In the genomic region with DNA sequence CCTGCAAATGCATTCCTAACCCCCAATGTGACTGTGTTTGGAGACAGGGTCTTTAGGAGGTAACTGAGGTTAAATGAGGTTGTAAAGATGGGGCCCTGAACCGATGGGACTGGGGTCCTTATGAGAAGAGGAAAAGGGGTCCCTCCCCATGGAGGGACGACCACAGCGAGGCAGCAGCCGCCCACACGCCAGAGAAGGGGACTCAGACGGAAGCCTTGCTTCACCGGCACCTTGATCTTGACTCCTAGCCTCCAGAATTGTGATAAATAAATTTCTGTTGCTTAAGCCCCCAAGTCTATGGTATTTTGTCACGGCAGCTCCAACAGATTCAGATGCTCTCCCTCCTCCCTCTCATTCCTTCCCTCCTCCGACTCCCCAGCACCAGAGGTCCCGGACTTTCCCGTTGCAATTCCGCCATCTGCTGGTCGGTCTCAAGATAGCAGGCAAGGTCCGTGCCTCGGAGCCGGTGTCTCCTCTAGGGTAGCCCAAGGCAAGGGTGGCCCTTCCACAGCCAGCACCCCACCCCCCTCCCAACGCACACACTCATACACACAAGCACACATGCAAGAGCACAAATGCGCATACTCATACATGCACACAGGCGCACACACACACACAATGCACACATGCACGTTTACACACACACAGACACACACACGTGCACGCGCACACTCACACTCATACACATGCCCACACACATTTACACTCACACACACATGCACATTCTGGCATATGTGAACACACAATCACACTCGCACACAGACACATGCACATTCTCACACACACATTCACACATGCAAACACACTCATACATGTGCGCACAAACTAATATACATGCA, we compare ENCODE assay signal across 9 cellular contexts. TPM values are rescaled to one million over a fixed set of nuclear protein-coding genes. Genes with fewer than 3 reads are reported as not detected.
DNase-seq lines count a peak whose midpoint lies in the region; ATAC-seq and TF ChIP-seq lines count a peak whose summit lies in the region.
"Had no signal": no experiment of that assay in that cellular context is flagged by ENCODE, and none has a peak within 500 bp of the region (broad histone marks: within the 10 kb centered on the region; RNA-seq: fewer than 3 reads in every experiment).

No MANE protein-coding gene starts in this region.

- H3K36me3 ChIP-seq in RWPE2 (ENCODE audit: low read depth) (no peaks in the 10 kb centered on the region), gastrocnemius medialis (no peaks in the 10 kb centered on the region)

- TF ChIP-seq CTCF in RWPE2 (IDR thresholded peaks at IDR 0.05; ENCODE audit: poor library complexity, severe bottlenecking) (peak; percentile 83), gastrocnemius medialis (IDR thresholded peaks at IDR 0.05 in 4 of 5, conservative IDR thresholded peaks at IDR 0.05 in 1 of 5) (peak; percentile 43 to 80 (median 67))

- H3K4me3 ChIP-seq in RWPE2 (ENCODE audit: severe bottlenecking), result no peak overlapping the region
- H3K4me3 ChIP-seq in gastrocnemius medialis, result no peak overlapping the region

- H3K27ac ChIP-seq in RWPE2 (ENCODE audit: poor library complexity, severe bottlenecking) (no peak overlapping the region), gastrocnemius medialis (no peak overlapping the region)

- H3K4me1 ChIP-seq in RWPE2 (ENCODE audit: insufficient read depth, poor library complexity, severe bottlenecking) (no peaks in the 10 kb centered on the region), gastrocnemius medialis (no peaks in the 10 kb centered on the region)

- H3K9me3 ChIP-seq in RWPE2 (ENCODE audit: severe bottlenecking) (no peaks in the 10 kb centered on the region), gastrocnemius medialis (no peaks in the 10 kb centered on the region)

- DNase-seq in GM03348 (ENCODE audit: low spot score) (peak; percentile 89), RWPE2 (ENCODE audit: low spot score) (no peak), anterior cingulate cortex (lab: John Stamatoyannopoulos, UW) (peak in 55 of 58 donors; percentile 1 to 85 (median 38)), hepatic stellate cell (ENCODE audit: low spot score) (peak; percentile 66), gastrocnemius medialis (peak; percentile 17 to 27)

- H3K27me3 ChIP-seq in RWPE2 (ENCODE audit: insufficient read depth, poor library complexity, severe bottlenecking) (no peaks in the 10 kb centered on the region), gastrocnemius medialis (peaks cover 4 to 25% (median 19%) of the 10 kb centered on the region in 3 donors)

- ATAC-seq in HG03103 (IDR thresholded peaks at IDR 0.05; ENCODE audit: low read depth, unreplicated experiment) (peak; percentile 48), RWPE2 (ENCODE audit: low read depth) (peak; percentile 50; the same call in 2 of the 3 replicates), gastrocnemius medialis (peak in 1 of 2 donors; percentile 58), GM21576 (IDR thresholded peaks at IDR 0.05; ENCODE audit: unreplicated experiment) (no peak), GM19035 (IDR thresholded peaks at IDR 0.05; ENCODE audit: unreplicated experiment) (no peak)

- intact Hi-C loops in gastrocnemius medialis (cut with DNase I; ENCODE audit: low total_unique reads), result loop anchor here (1.0 kb wide), 1 partner anchor 663 kb away; no protein-coding TSS in a partner anchor

- no peak for TF ChIP-seq POLR2A in gastrocnemius medialis (IDR thresholded peaks at IDR 0.05)

- in situ Hi-C loops in gastrocnemius medialis (cut with MboI; ENCODE audit: low sequenced_read_pairs in 4 of 4), result loop anchor here in 3 of 4 donors (5.0 to 10.0 kb wide), 3 partner anchors 658 to 666 kb away; no protein-coding TSS in a partner anchor

RNA-seq across cellular contexts. Expression of a gene that starts 23.1 kb away (rescaled TPM):
- total RNA-seq in gastrocnemius medialis, result not detected
- total RNA-seq: temporal lobe had no signal

Comparison
In these comparisons a context has a peak if more than half of its experiments do, and no peak if none do; other contexts are left out.
1. ATAC-seq: peak in HG03103 (single experiment) and RWPE2 (single experiment); none in GM21576 (single experiment) and GM19035 (single experiment).